ENCODE assay signal across 2 cellular contexts in the genomic region with DNA sequence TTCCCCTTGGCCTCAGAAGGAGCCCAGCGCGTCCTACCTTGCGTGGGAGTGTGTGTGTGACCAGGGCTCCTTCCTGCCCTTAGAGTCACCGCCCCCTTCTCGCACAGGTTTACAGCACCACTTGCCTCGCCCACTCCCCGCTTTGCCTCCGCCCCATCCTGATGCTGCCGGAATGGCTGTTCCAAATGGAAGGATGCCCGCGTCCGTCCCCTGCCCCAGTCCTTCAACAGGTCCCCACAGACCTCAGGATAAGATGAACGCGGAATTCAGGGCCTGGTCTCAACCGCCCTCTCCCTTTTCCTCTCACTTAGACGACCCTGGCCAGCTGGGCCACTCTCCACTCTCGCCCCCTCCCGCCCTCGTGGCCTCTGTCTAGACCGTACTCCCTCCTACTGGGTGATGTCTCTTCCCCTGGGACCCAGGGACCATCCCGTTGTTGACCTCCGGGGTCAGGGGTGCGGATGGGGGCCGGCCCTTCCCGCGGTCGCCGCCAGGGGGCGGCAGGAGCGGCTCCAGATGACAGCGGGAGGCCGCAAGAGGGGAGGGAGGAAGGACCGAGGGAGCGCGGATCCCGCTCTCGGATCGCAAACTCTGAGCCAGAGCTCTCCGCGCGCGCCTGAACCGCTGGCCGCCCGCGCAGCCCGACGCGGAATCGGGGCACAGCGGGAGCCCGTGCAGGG.
TF ChIP-seq lines count a peak whose summit lies in the region.

TSS of gene THSD4 (plus strand) at position 585 of the 680 bp plus-strand sequence.

TF ChIP-seq in IMR-90, 13 proteins besides CTCF, POLR2A, EP300 and RAD21:
- TF ChIP-seq CEBPB (IDR thresholded peaks at IDR 0.05; ENCODE audit: low read depth, low read length) (no peak), SMC3 (IDR thresholded peaks at IDR 0.05; ENCODE audit: low read depth, low read length) (peak; percentile 81), FOS (IDR thresholded peaks at IDR 0.05; ENCODE audit: low read depth, low read length) (0 out of 2 replicates have a peak, but pooled peaks have one; percentile 2), ELK1 (IDR thresholded peaks at IDR 0.05; ENCODE audit: borderline replicate concordance, low read depth, low read length) (no peak), MAZ (IDR thresholded peaks at IDR 0.05; ENCODE audit: borderline replicate concordance, low read depth, low read length) (peak; percentile 91)

TF ChIP-seq in SK-N-SH, 30 proteins besides CTCF, POLR2A, EP300 and RAD21:
- TF ChIP-seq GABPA (IDR thresholded peaks at IDR 0.05; ENCODE audit: low read depth) = no peak
- TF ChIP-seq USF1 (IDR thresholded peaks at IDR 0.05; ENCODE audit: borderline replicate concordance, low read depth) = no peak
- no peak for TF ChIP-seq RFX5 (IDR thresholded peaks at IDR 0.05; ENCODE audit: low read length)
- TF ChIP-seq NRF1 (IDR thresholded peaks at IDR 0.05; ENCODE audit: low read depth, low read length) = peak; percentile 11; the same call in 1 of the 2 replicates
- TF ChIP-seq PBX3 (IDR thresholded peaks at IDR 0.05) = no peak
- 0 out of 2 replicates have a peak, but pooled peaks have one; percentile 37 for TF ChIP-seq RCOR1 (IDR thresholded peaks at IDR 0.05; ENCODE audit: low read length)
- TF ChIP-seq JUND (IDR thresholded peaks at IDR 0.05) = no peak
- no peak for TF ChIP-seq EZH2phosphoT487 (IDR thresholded peaks at IDR 0.05; ENCODE audit: borderline replicate concordance, low read depth)
- no peak; the same call in 1 of the 2 replicates for TF ChIP-seq POLR2AphosphoS5 (IDR thresholded peaks at IDR 0.05; ENCODE audit: low read depth, low read length)
- peak; percentile 79 for TF ChIP-seq SMC3 (IDR thresholded peaks at IDR 0.05; ENCODE audit: low read depth, low read length)
- TF ChIP-seq MAX (IDR thresholded peaks at IDR 0.05; ENCODE audit: low read depth) = no peak
- no peak for TF ChIP-seq FOXJ3 (CRISPR knock-in tag; IDR thresholded peaks at IDR 0.05)
- TF ChIP-seq MEF2A (IDR thresholded peaks at IDR 0.05; ENCODE audit: borderline replicate concordance, low read depth) = no peak
- TF ChIP-seq TEAD4 (IDR thresholded peaks at IDR 0.05; ENCODE audit: borderline replicate concordance, insufficient read depth) = 0 out of 2 replicates have a peak, but pooled peaks have one; percentile 17
- TF ChIP-seq, protein P1, sequence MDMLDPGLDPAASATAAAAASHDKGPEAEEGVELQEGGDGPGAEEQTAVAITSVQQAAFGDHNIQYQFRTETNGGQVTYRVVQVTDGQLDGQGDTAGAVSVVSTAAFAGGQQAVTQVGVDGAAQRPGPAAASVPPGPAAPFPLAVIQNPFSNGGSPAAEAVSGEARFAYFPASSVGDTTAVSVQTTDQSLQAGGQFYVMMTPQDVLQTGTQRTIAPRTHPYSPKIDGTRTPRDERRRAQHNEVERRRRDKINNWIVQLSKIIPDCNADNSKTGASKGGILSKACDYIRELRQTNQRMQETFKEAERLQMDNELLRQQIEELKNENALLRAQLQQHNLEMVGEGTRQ (IDR thresholded peaks at IDR 0.05; ENCODE audit: borderline replicate concordance, low read depth, low read length) = no peak
- TF ChIP-seq TAF1 (IDR thresholded peaks at IDR 0.05; ENCODE audit: borderline replicate concordance, low read depth, low read length) = no peak; the same call in 1 of the 2 replicates
- TF ChIP-seq, protein P2, sequence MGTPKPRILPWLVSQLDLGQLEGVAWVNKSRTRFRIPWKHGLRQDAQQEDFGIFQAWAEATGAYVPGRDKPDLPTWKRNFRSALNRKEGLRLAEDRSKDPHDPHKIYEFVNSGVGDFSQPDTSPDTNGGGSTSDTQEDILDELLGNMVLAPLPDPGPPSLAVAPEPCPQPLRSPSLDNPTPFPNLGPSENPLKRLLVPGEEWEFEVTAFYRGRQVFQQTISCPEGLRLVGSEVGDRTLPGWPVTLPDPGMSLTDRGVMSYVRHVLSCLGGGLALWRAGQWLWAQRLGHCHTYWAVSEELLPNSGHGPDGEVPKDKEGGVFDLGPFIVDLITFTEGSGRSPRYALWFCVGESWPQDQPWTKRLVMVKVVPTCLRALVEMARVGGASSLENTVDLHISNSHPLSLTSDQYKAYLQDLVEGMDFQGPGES (IDR thresholded peaks at IDR 0.05; ENCODE audit: low read depth, low read length) = no peak
- TF ChIP-seq, protein P3, sequence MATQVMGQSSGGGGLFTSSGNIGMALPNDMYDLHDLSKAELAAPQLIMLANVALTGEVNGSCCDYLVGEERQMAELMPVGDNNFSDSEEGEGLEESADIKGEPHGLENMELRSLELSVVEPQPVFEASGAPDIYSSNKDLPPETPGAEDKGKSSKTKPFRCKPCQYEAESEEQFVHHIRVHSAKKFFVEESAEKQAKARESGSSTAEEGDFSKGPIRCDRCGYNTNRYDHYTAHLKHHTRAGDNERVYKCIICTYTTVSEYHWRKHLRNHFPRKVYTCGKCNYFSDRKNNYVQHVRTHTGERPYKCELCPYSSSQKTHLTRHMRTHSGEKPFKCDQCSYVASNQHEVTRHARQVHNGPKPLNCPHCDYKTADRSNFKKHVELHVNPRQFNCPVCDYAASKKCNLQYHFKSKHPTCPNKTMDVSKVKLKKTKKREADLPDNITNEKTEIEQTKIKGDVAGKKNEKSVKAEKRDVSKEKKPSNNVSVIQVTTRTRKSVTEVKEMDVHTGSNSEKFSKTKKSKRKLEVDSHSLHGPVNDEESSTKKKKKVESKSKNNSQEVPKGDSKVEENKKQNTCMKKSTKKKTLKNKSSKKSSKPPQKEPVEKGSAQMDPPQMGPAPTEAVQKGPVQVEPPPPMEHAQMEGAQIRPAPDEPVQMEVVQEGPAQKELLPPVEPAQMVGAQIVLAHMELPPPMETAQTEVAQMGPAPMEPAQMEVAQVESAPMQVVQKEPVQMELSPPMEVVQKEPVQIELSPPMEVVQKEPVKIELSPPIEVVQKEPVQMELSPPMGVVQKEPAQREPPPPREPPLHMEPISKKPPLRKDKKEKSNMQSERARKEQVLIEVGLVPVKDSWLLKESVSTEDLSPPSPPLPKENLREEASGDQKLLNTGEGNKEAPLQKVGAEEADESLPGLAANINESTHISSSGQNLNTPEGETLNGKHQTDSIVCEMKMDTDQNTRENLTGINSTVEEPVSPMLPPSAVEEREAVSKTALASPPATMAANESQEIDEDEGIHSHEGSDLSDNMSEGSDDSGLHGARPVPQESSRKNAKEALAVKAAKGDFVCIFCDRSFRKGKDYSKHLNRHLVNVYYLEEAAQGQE (IDR thresholded peaks at IDR 0.05; ENCODE audit: low read depth, low read length) = no peak
- 0 out of 2 replicates have a peak, but pooled peaks have one; percentile 15 for TF ChIP-seq ELF1 (IDR thresholded peaks at IDR 0.05)
- no peak for TF ChIP-seq FOXM1 (IDR thresholded peaks at IDR 0.05; ENCODE audit: low read depth)
- TF ChIP-seq YY1 (IDR thresholded peaks at IDR 0.05; ENCODE audit: low read depth) = no peak
- TF ChIP-seq RXRA (IDR thresholded peaks at IDR 0.05; ENCODE audit: borderline replicate concordance, low read depth) = no peak
- TF ChIP-seq SIN3A (IDR thresholded peaks at IDR 0.05; ENCODE audit: borderline replicate concordance, low read depth, low read length) = peak; percentile 89; the same call in 1 of the 2 replicates
- TF ChIP-seq, protein P4, sequence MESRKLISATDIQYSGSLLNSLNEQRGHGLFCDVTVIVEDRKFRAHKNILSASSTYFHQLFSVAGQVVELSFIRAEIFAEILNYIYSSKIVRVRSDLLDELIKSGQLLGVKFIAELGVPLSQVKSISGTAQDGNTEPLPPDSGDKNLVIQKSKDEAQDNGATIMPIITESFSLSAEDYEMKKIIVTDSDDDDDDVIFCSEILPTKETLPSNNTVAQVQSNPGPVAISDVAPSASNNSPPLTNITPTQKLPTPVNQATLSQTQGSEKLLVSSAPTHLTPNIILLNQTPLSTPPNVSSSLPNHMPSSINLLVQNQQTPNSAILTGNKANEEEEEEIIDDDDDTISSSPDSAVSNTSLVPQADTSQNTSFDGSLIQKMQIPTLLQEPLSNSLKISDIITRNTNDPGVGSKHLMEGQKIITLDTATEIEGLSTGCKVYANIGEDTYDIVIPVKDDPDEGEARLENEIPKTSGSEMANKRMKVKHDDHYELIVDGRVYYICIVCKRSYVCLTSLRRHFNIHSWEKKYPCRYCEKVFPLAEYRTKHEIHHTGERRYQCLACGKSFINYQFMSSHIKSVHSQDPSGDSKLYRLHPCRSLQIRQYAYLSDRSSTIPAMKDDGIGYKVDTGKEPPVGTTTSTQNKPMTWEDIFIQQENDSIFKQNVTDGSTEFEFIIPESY (IDR thresholded peaks at IDR 0.05; ENCODE audit: borderline replicate concordance, low read depth) = no peak
- peak; percentile 37 for TF ChIP-seq CHD2 (IDR thresholded peaks at IDR 0.05; ENCODE audit: low read length, partially characterized antibody)
- TF ChIP-seq GATA2 (CRISPR knock-in tag; IDR thresholded peaks at IDR 0.05) = no peak
- peak; percentile 49; the same call in 1 of the 2 replicates for TF ChIP-seq TCF12 (IDR thresholded peaks at IDR 0.05)
- TF ChIP-seq MXI1 (IDR thresholded peaks at IDR 0.05; ENCODE audit: low read depth, low read length) = peak; percentile 56
- TF ChIP-seq FOSL2 (IDR thresholded peaks at IDR 0.05; ENCODE audit: borderline replicate concordance, low read depth) = no peak
- TF ChIP-seq NFIC (IDR thresholded peaks at IDR 0.05; ENCODE audit: borderline replicate concordance) = no peak
